In the genomic region with DNA sequence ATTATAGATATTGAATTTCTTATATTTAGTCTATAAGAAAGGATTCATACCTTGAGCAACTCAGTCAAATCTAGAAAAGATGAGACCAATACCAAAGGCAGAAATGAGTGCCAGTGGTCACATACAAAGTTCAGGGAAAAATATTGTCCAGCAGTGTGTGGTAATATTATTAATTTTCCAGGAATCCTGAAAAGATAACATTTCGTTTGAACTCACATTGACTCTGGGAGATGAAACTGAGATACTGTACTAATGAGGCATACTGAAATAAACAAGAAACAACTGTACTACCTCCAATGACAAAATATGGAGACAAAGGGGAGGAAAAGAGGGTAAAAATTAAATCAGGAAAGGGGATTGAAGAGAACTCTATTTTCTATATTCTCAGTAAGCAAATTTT, we compare ENCODE assay signal across 26 cellular contexts.
"Had no signal": no experiment of that assay in that cellular context is flagged by ENCODE, and none has a peak within 500 bp of the region (broad histone marks: within the 10 kb centered on the region; RNA-seq: fewer than 3 reads in every experiment).

No MANE protein-coding gene starts in this region.

- H3K27ac ChIP-seq: stomach, suprapubic skin, testis, thoracic aorta, thyroid gland, tibial artery, tibial nerve, transverse colon, upper lobe of left lung, upper lobe of right lung, uterus, vagina had no signal

- H3K36me3 ChIP-seq: stomach, suprapubic skin, thoracic aorta, thyroid gland, tibial artery, tibial nerve, transverse colon, upper lobe of left lung, upper lobe of right lung, uterus, vagina had no signal

- ATAC-seq: stimulated activated effector memory CD8-positive, alpha-beta T cell treated with anti-CD3 and anti-CD28 coated beads, Interleukin-12 subunit alpha, Interleukin-12 subunit beta, amount 100 ng/mL, for 72 hours; stimulated activated memory B cell treated with anti-CD40 and anti-IgM and Interleukin-4, amounts not matched to agents 10 μg/mL and 1 μg/mL and 100 μg/mL, for 72 hours; stimulated activated naive B cell treated with anti-CD40 and anti-IgM and Interleukin-4, amounts not matched to agents 10 μg/mL and 1 μg/mL and 100 μg/mL, for 72 hours; stimulated activated naive CD8-positive, alpha-beta T cell treated with anti-CD3 and anti-CD28 coated beads, Interleukin-15, amount 100 ng/mL, for 72 hours; stimulated activated naive CD8-positive, alpha-beta T cell treated with anti-CD3 and anti-CD28 coated beads, Interleukin-15, Interleukin-2, amounts not matched to agents 100 U/mL and 50 U/mL, for 24 hours; upper lobe of right lung had no signal

- H3K4me3 ChIP-seq: stomach, suprapubic skin, testis, thoracic aorta, thyroid gland, tibial artery, tibial nerve, transverse colon, upper lobe of left lung, upper lobe of right lung, uterus, vagina had no signal

- H3K4me1 ChIP-seq: stomach, suprapubic skin, testis, thyroid gland, tibial artery, tibial nerve, transverse colon, upper lobe of left lung, upper lobe of right lung, uterus, vagina had no signal

- H3K9me3 ChIP-seq: stomach, suprapubic skin, testis, thoracic aorta, thyroid gland, tibial artery, tibial nerve, transverse colon, upper lobe of left lung, upper lobe of right lung, uterus, vagina had no signal

- H3K27me3 ChIP-seq: stomach, suprapubic skin, testis, thyroid gland, tibial artery, tibial nerve, transverse colon, upper lobe of left lung, upper lobe of right lung, vagina had no signal

- DNase-seq: stimulated activated CD4-positive, alpha-beta T cell treated with anti-CD3 and anti-CD28 coated beads, Interleukin-2, amount 100 ng/mL, for 48 hours; stimulated activated CD4-positive, alpha-beta T cell treated with anti-CD3 and anti-CD28 coated beads, Interleukin-4, amount 100 ng/mL, for 1 hour; stimulated activated CD4-positive, alpha-beta T cell treated with anti-CD3 and anti-CD28 coated beads, Interleukin-4, amount 100 ng/mL, for 24 hours; stimulated activated CD4-positive, alpha-beta T cell treated with anti-CD3 and anti-CD28 coated beads, Interleukin-4, amount 100 ng/mL, for 4 hours; stimulated activated CD8-positive, alpha-beta memory T cell treated with anti-CD3 and anti-CD28 coated beads, Interleukin-4, amount 100 ng/mL, for 48 hours; stimulated activated naive B cell treated with anti-CD40 and anti-IgM and Interleukin-4, amounts not matched to agents 10 μg/mL and 1 μg/mL and 100 μg/mL, for 72 hours; stimulated activated naive CD4-positive, alpha-beta T cell; stimulated activated naive CD4-positive, alpha-beta T cell treated with Interleukin-2 at 50 U/mL for 16 hours; stimulated activated naive CD8-positive, alpha-beta T cell treated with anti-CD3 and anti-CD28 coated beads, Interleukin-15, amount 100 ng/mL, for 72 hours; stimulated activated naive CD8-positive, alpha-beta T cell treated with anti-CD3 and anti-CD28 coated beads, Interleukin-15, Interleukin-2, amounts not matched to agents 100 U/mL and 50 U/mL, for 24 hours; stomach; substantia nigra; testis; thyroid gland; tibial artery; transverse colon; trophoblast cell; upper lobe of left lung; upper lobe of right lung; uterus had no signal
